1 cellular context compared by ENCODE assay signal in the genomic region with DNA sequence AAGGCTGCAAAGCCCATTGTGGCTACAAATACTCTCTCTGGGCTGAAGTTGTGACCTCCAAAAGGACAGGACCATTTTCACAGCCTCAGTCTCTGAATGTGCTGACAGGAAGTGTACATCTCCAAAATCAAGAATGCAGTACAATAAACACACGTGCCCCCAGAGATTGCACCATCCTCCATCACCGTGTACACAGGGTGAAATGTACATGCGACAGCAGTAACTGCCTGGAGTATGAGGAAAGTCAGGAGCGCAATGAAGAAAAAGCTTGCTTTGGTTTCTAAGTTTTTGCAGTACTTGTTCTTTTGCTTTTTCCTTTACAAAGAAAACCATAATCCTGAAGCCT.
TF ChIP-seq lines count a peak whose summit lies in the region.

No MANE protein-coding gene starts in this region.

TF ChIP-seq in HepG2, 621 proteins besides CTCF, POLR2A, EP300 and RAD21 (continued from another document and continues in another):
- TF ChIP-seq MXI1 (IDR thresholded peaks at IDR 0.05; ENCODE audit: borderline replicate concordance, low read depth, low read length) (0 out of 3 replicates have a peak, but pooled peaks have one; percentile 65), TBX3 (IDR thresholded peaks at IDR 0.05; ENCODE audit: borderline replicate concordance) (no peak), ZNF549 (CRISPR knock-in tag; IDR thresholded peaks at IDR 0.05) (no peak), ZNF891 (CRISPR knock-in tag; IDR thresholded peaks at IDR 0.05) (no peak), ZNF263 (CRISPR knock-in tag; IDR thresholded peaks at IDR 0.05) (no peak), ZNF143 (CRISPR knock-in tag; IDR thresholded peaks at IDR 0.05) (no peak), ERF (CRISPR knock-in tag; IDR thresholded peaks at IDR 0.05) (no peak), ZFP62 (CRISPR knock-in tag; IDR thresholded peaks at IDR 0.05) (no peak), ZNF713 (CRISPR knock-in tag; IDR thresholded peaks at IDR 0.05) (no peak), SRY (CRISPR knock-in tag; IDR thresholded peaks at IDR 0.05) (0 out of 2 replicates have a peak, but pooled peaks have one; percentile 32), ZSCAN5A (CRISPR knock-in tag; IDR thresholded peaks at IDR 0.05; ENCODE audit: borderline replicate concordance) (no peak), ARID3A (IDR thresholded peaks at IDR 0.05; ENCODE audit: low read depth, low read length) (0 out of 2 replicates have a peak, but pooled peaks have one; percentile 37), SMAD3 (CRISPR knock-in tag; IDR thresholded peaks at IDR 0.05) (no peak), NR2F6 (IDR thresholded peaks at IDR 0.05) (0 out of 2 replicates have a peak, but pooled peaks have one; percentile 16), NR2F6 (CRISPR knock-in tag; IDR thresholded peaks at IDR 0.05) (0 out of 2 replicates have a peak, but pooled peaks have one; percentile 30), SOX13 (IDR thresholded peaks at IDR 0.05) (no peak), SOX13 (CRISPR knock-in tag; conservative IDR thresholded peaks at IDR 0.05 in 1 of 2, IDR thresholded peaks at IDR 0.05 in 1 of 2) (peak in 1 of 2 experiments; percentile 71; a peak in 1 of 4 replicates), ZNF776 (CRISPR knock-in tag; IDR thresholded peaks at IDR 0.05) (no peak), MEIS2 (CRISPR knock-in tag; IDR thresholded peaks at IDR 0.05) (no peak), SIN3B (IDR thresholded peaks at IDR 0.05; ENCODE audit: low read length) (no peak), RAD51 (IDR thresholded peaks at IDR 0.05; ENCODE audit: borderline replicate concordance) (no peak), NRL (CRISPR knock-in tag; IDR thresholded peaks at IDR 0.05; ENCODE audit: borderline replicate concordance) (no peak), ATAD3A (CRISPR knock-in tag; IDR thresholded peaks at IDR 0.05) (no peak), MED1 (CRISPR knock-in tag; IDR thresholded peaks at IDR 0.05) (peak; percentile 55), ZNF674 (CRISPR knock-in tag; IDR thresholded peaks at IDR 0.05; ENCODE audit: low read depth) (no peak), GMEB2 (CRISPR knock-in tag; IDR thresholded peaks at IDR 0.05; ENCODE audit: low read depth) (no peak), SOX5 (CRISPR knock-in tag; IDR thresholded peaks at IDR 0.05; ENCODE audit: borderline replicate concordance) (peak; percentile 75; the same call in 1 of the 2 replicates), KDM5A (IDR thresholded peaks at IDR 0.05; ENCODE audit: borderline replicate concordance, low read length) (no peak), ELF3 (CRISPR knock-in tag; IDR thresholded peaks at IDR 0.05) (peak; percentile 34; the same call in 1 of the 2 replicates), ZNF446 (CRISPR knock-in tag; IDR thresholded peaks at IDR 0.05) (no peak), SALL1 (CRISPR knock-in tag; IDR thresholded peaks at IDR 0.05) (peak; percentile 30; the same call in 1 of the 2 replicates), MTF2 (CRISPR knock-in tag; IDR thresholded peaks at IDR 0.05; ENCODE audit: borderline replicate concordance) (no peak), MIER2 (CRISPR knock-in tag; IDR thresholded peaks at IDR 0.05) (no peak), PRPF4 (IDR thresholded peaks at IDR 0.05; ENCODE audit: low read depth, low read length, poor library complexity, severe bottlenecking) (no peak), IKZF1 (IDR thresholded peaks at IDR 0.05) (no peak)
- TF ChIP-seq, protein P1, sequence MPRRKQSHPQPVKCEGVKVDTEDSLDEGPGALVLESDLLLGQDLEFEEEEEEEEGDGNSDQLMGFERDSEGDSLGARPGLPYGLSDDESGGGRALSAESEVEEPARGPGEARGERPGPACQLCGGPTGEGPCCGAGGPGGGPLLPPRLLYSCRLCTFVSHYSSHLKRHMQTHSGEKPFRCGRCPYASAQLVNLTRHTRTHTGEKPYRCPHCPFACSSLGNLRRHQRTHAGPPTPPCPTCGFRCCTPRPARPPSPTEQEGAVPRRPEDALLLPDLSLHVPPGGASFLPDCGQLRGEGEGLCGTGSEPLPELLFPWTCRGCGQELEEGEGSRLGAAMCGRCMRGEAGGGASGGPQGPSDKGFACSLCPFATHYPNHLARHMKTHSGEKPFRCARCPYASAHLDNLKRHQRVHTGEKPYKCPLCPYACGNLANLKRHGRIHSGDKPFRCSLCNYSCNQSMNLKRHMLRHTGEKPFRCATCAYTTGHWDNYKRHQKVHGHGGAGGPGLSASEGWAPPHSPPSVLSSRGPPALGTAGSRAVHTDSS (CRISPR knock-in tag; conservative IDR thresholded peaks at IDR 0.05) = no peak
- TF ChIP-seq, protein P2, sequence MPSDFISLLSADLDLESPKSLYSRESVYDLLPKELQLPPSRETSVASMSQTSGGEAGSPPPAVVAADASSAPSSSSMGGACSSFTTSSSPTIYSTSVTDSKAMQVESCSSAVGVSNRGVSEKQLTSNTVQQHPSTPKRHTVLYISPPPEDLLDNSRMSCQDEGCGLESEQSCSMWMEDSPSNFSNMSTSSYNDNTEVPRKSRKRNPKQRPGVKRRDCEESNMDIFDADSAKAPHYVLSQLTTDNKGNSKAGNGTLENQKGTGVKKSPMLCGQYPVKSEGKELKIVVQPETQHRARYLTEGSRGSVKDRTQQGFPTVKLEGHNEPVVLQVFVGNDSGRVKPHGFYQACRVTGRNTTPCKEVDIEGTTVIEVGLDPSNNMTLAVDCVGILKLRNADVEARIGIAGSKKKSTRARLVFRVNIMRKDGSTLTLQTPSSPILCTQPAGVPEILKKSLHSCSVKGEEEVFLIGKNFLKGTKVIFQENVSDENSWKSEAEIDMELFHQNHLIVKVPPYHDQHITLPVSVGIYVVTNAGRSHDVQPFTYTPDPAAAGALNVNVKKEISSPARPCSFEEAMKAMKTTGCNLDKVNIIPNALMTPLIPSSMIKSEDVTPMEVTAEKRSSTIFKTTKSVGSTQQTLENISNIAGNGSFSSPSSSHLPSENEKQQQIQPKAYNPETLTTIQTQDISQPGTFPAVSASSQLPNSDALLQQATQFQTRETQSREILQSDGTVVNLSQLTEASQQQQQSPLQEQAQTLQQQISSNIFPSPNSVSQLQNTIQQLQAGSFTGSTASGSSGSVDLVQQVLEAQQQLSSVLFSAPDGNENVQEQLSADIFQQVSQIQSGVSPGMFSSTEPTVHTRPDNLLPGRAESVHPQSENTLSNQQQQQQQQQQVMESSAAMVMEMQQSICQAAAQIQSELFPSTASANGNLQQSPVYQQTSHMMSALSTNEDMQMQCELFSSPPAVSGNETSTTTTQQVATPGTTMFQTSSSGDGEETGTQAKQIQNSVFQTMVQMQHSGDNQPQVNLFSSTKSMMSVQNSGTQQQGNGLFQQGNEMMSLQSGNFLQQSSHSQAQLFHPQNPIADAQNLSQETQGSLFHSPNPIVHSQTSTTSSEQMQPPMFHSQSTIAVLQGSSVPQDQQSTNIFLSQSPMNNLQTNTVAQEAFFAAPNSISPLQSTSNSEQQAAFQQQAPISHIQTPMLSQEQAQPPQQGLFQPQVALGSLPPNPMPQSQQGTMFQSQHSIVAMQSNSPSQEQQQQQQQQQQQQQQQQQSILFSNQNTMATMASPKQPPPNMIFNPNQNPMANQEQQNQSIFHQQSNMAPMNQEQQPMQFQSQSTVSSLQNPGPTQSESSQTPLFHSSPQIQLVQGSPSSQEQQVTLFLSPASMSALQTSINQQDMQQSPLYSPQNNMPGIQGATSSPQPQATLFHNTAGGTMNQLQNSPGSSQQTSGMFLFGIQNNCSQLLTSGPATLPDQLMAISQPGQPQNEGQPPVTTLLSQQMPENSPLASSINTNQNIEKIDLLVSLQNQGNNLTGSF (CRISPR knock-in tag; IDR thresholded peaks at IDR 0.05) = no peak
- TF ChIP-seq, protein P3, sequence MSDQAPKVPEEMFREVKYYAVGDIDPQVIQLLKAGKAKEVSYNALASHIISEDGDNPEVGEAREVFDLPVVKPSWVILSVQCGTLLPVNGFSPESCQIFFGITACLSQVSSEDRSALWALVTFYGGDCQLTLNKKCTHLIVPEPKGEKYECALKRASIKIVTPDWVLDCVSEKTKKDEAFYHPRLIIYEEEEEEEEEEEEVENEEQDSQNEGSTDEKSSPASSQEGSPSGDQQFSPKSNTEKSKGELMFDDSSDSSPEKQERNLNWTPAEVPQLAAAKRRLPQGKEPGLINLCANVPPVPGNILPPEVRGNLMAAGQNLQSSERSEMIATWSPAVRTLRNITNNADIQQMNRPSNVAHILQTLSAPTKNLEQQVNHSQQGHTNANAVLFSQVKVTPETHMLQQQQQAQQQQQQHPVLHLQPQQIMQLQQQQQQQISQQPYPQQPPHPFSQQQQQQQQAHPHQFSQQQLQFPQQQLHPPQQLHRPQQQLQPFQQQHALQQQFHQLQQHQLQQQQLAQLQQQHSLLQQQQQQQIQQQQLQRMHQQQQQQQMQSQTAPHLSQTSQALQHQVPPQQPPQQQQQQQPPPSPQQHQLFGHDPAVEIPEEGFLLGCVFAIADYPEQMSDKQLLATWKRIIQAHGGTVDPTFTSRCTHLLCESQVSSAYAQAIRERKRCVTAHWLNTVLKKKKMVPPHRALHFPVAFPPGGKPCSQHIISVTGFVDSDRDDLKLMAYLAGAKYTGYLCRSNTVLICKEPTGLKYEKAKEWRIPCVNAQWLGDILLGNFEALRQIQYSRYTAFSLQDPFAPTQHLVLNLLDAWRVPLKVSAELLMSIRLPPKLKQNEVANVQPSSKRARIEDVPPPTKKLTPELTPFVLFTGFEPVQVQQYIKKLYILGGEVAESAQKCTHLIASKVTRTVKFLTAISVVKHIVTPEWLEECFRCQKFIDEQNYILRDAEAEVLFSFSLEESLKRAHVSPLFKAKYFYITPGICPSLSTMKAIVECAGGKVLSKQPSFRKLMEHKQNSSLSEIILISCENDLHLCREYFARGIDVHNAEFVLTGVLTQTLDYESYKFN (CRISPR knock-in tag; conservative IDR thresholded peaks at IDR 0.05) = 0 out of 2 replicates have a peak, but pooled peaks have one; percentile 14
- TF ChIP-seq, protein P4, sequence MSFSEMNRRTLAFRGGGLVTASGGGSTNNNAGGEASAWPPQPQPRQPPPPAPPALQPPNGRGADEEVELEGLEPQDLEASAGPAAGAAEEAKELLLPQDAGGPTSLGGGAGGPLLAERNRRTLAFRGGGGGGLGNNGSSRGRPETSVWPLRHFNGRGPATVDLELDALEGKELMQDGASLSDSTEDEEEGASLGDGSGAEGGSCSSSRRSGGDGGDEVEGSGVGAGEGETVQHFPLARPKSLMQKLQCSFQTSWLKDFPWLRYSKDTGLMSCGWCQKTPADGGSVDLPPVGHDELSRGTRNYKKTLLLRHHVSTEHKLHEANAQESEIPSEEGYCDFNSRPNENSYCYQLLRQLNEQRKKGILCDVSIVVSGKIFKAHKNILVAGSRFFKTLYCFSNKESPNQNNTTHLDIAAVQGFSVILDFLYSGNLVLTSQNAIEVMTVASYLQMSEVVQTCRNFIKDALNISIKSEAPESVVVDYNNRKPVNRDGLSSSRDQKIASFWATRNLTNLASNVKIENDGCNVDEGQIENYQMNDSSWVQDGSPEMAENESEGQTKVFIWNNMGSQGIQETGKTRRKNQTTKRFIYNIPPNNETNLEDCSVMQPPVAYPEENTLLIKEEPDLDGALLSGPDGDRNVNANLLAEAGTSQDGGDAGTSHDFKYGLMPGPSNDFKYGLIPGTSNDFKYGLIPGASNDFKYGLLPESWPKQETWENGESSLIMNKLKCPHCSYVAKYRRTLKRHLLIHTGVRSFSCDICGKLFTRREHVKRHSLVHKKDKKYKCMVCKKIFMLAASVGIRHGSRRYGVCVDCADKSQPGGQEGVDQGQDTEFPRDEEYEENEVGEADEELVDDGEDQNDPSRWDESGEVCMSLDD (CRISPR knock-in tag; IDR thresholded peaks at IDR 0.05; ENCODE audit: borderline replicate concordance) = no peak
- TF ChIP-seq, protein P5, sequence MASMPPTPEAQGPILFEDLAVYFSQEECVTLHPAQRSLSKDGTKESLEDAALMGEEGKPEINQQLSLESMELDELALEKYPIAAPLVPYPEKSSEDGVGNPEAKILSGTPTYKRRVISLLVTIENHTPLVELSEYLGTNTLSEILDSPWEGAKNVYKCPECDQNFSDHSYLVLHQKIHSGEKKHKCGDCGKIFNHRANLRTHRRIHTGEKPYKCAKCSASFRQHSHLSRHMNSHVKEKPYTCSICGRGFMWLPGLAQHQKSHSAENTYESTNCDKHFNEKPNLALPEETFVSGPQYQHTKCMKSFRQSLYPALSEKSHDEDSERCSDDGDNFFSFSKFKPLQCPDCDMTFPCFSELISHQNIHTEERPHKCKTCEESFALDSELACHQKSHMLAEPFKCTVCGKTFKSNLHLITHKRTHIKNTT (CRISPR knock-in tag; IDR thresholded peaks at IDR 0.05) = no peak
